ENCODE assay signal across 16 cellular contexts in the genomic region with DNA sequence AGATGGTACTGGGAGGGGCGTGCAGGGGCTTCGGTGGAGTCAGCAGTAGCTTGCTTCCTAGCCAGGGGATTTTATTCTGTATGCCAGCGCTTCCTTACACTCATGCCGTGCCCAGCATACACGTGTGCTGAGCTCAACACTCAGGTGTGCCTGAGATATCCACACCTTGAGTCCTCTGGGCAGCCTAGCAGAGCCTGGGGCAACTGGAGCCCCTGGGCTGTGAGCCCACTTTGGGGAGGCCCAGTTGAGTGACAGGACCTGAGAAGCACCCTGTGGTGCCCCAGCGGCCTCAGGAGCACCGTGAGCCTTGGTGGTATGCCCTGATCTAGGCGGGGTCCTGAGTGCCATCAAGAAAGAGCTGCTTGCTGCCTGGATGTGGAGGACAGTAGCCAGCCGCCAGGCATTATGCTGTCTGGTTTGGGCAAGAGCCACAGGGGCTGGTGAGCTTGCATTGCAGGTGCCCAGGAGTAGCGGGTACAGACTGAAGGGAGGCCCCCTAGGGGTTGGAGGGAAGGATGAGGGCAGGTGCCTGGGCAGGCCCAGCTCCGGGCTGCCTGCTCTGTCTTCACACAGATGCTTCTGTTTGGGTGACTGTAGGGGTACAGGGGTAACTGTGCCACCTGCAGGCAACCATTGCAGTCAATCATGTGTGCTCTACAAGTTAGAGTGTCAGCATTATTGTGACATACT. TPM values are rescaled to one million over a fixed set of nuclear protein-coding genes. Genes with fewer than 3 reads are reported as not detected.
DNase-seq lines count a peak whose midpoint lies in the region; ATAC-seq and FAIRE-seq lines count a peak whose summit lies in the region.
"Had no signal": no experiment of that assay in that cellular context is flagged by ENCODE, and none has a peak within 500 bp of the region (broad histone marks: within the 10 kb centered on the region; RNA-seq: fewer than 3 reads in every experiment).

No MANE protein-coding gene starts in this region.

- H3K27me3 Mint-ChIP-seq in activated CD4-positive, alpha-beta T cell treated with anti-CD3 and anti-CD28 coated beads, Interleukin-2, amount 10 ng/mL, durations not matched to agents 24 days and 14 days: no peaks in the 10 kb centered on the region
- no peaks in the 10 kb centered on the region for H3K27me3 Mint-ChIP-seq in activated naive CD8-positive, alpha-beta T cell treated with anti-CD3 and anti-CD28 coated beads, Interleukin-2, amount 50 U/mL, for 24 hours
- H3K27me3 Mint-ChIP-seq: stimulated activated naive CD8-positive, alpha-beta T cell treated with anti-CD3 and anti-CD28 coated beads, Interleukin-15, Interleukin-2, amounts not matched to agents 100 ng/mL and 50 ng/mL, for 24 hours had no signal

- no peaks in the 10 kb centered on the region for H3K27me3 ChIP-seq in small intestine (ENCODE audit: control insufficient read depth in 2 of 2, insufficient read depth in 2 of 2, low read length in 2 of 2)

- H3K9me3 ChIP-seq in small intestine (ENCODE audit: control insufficient read depth, low read depth): no peaks in the 10 kb centered on the region

- no peaks in the 10 kb centered on the region for H3K9me3 Mint-ChIP-seq in activated CD4-positive, alpha-beta T cell treated with anti-CD3 and anti-CD28 coated beads, Interleukin-2, amount 10 ng/mL, durations not matched to agents 24 days and 14 days
- H3K9me3 Mint-ChIP-seq in activated naive CD8-positive, alpha-beta T cell treated with anti-CD3 and anti-CD28 coated beads, Interleukin-2, amount 50 U/mL, for 24 hours: no peaks in the 10 kb centered on the region
- H3K9me3 Mint-ChIP-seq: activated T-helper 1 cell treated with anti-CD3 and anti-CD28 coated beads, Interleukin-12 subunit alpha, Interleukin-12 subunit beta, Interleukin-2, Interleukin-4 antibody, amounts not matched to agents 30 ng/mL and 10 ng/mL and 1 ng/mL, durations not matched to agents 14 hours and 24 hours and 36 hours; stimulated activated naive CD8-positive, alpha-beta T cell treated with anti-CD3 and anti-CD28 coated beads, Interleukin-15, Interleukin-2, amounts not matched to agents 100 ng/mL and 50 ng/mL, for 24 hours had no signal

- no peak for FAIRE-seq in small intestine (lab: Jason Lieb, UNC)

- H3K36me3 ChIP-seq in small intestine (ENCODE audit: control insufficient read depth in 2 of 2, insufficient read depth in 2 of 2, low read length in 2 of 2): no peaks in the 10 kb centered on the region

- no peak overlapping the region for H3K4me3 Mint-ChIP-seq in activated CD4-positive, alpha-beta T cell treated with anti-CD3 and anti-CD28 coated beads, Interleukin-2, amount 10 ng/mL, durations not matched to agents 24 days and 14 days
- H3K4me3 Mint-ChIP-seq in activated naive CD8-positive, alpha-beta T cell treated with anti-CD3 and anti-CD28 coated beads, Interleukin-2, amount 50 U/mL, for 24 hours: no peak overlapping the region
- H3K4me3 Mint-ChIP-seq: activated T-helper 1 cell treated with anti-CD3 and anti-CD28 coated beads, Interleukin-12 subunit alpha, Interleukin-12 subunit beta, Interleukin-2, Interleukin-4 antibody, amounts not matched to agents 30 ng/mL and 10 ng/mL and 1 ng/mL, durations not matched to agents 14 hours and 24 hours and 36 hours; stimulated activated naive CD8-positive, alpha-beta T cell treated with anti-CD3 and anti-CD28 coated beads, Interleukin-15, Interleukin-2, amounts not matched to agents 100 ng/mL and 50 ng/mL, for 24 hours had no signal

- no peak overlapping the region for H3K27ac Mint-ChIP-seq in activated CD4-positive, alpha-beta T cell treated with anti-CD3 and anti-CD28 coated beads, Interleukin-2, amount 10 ng/mL, durations not matched to agents 24 days and 14 days
- no peak overlapping the region for H3K27ac Mint-ChIP-seq in activated naive CD8-positive, alpha-beta T cell treated with anti-CD3 and anti-CD28 coated beads, Interleukin-2, amount 50 U/mL, for 24 hours
- H3K27ac Mint-ChIP-seq: activated T-helper 1 cell treated with anti-CD3 and anti-CD28 coated beads, Interleukin-12 subunit alpha, Interleukin-12 subunit beta, Interleukin-2, Interleukin-4 antibody, amounts not matched to agents 30 ng/mL and 10 ng/mL and 1 ng/mL, durations not matched to agents 14 hours and 24 hours and 36 hours; stimulated activated naive CD8-positive, alpha-beta T cell treated with anti-CD3 and anti-CD28 coated beads, Interleukin-15, Interleukin-2, amounts not matched to agents 100 ng/mL and 50 ng/mL, for 24 hours had no signal

- peak; percentile 53 for ATAC-seq in HG03439 (IDR thresholded peaks at IDR 0.05; ENCODE audit: unreplicated experiment)
- ATAC-seq in activated naive CD8-positive, alpha-beta T cell treated with anti-CD3 and anti-CD28 coated beads, Interleukin-2, amount 50 U/mL, for 24 hours: peak; percentile 79

- peak; percentile 60 for DNase-seq in activated CD4-positive, alpha-beta T cell treated with anti-CD3 and anti-CD28 coated beads, Interleukin-2, amount 10 ng/mL, durations not matched to agents 24 days and 14 days
- DNase-seq in activated CD4-positive, alpha-beta T cell treated with anti-CD3 and anti-CD28 coated beads for 1 hour: no peak
- DNase-seq in activated naive CD8-positive, alpha-beta T cell treated with anti-CD3 and anti-CD28 coated beads, Interleukin-2, amount 50 U/mL, for 24 hours: no peak
- DNase-seq in small intestine (peak; percentile 14), GDM1 (lab: John Stamatoyannopoulos, UW) (no peak), HuH-7 (ENCODE audit: low spot score) (no peak), SHP77 treated with DMSO at 0.1 percent for 48 hours (lab: John Stamatoyannopoulos, UW) (no peak)
- DNase-seq: mesendoderm, NCI-H2107 had no signal

- H3K36me3 Mint-ChIP-seq in activated CD4-positive, alpha-beta T cell treated with anti-CD3 and anti-CD28 coated beads, Interleukin-2, amount 10 ng/mL, durations not matched to agents 24 days and 14 days (ENCODE audit: low read depth): no peaks in the 10 kb centered on the region
- H3K36me3 Mint-ChIP-seq in activated naive CD8-positive, alpha-beta T cell treated with anti-CD3 and anti-CD28 coated beads, Interleukin-2, amount 50 U/mL, for 24 hours (ENCODE audit: low read depth): no peaks in the 10 kb centered on the region

- H3K4me3 ChIP-seq in small intestine (ENCODE audit: low read depth in 1 of 2, low read length in 2 of 2): no peak overlapping the region
- H3K4me3 ChIP-seq: coronary artery, skin epidermis had no signal

- intact Hi-C loops in activated CD4-positive, alpha-beta T cell treated with anti-CD3 and anti-CD28 coated beads, Interleukin-2, amount 10 ng/mL, durations not matched to agents 24 days and 14 days (cut with micrococcal nuclease): no loop called here

- 67 to 77% (median 70%) methylated on average over 11 of the region's 11 CpGs for WGBS in small intestine, 3 donors

- no peaks in the 10 kb centered on the region for H3K4me1 Mint-ChIP-seq in activated CD4-positive, alpha-beta T cell treated with anti-CD3 and anti-CD28 coated beads, Interleukin-2, amount 10 ng/mL, durations not matched to agents 24 days and 14 days
- H3K4me1 Mint-ChIP-seq in activated naive CD8-positive, alpha-beta T cell treated with anti-CD3 and anti-CD28 coated beads, Interleukin-2, amount 50 U/mL, for 24 hours: no peaks in the 10 kb centered on the region

- no peaks in the 10 kb centered on the region for H3K4me1 ChIP-seq in small intestine (ENCODE audit: control insufficient read depth in 2 of 2, insufficient read depth in 1 of 2, low read depth in 1 of 2, low read length in 1 of 2)

- no peak overlapping the region for H3K27ac ChIP-seq in small intestine (ENCODE audit: low read depth in 1 of 2, low read length in 1 of 2)
- H3K27ac ChIP-seq: coronary artery, skin epidermis had no signal

RNA-seq across cellular contexts. Expression of gene BNIP1, which starts 42.9 kb away (rescaled TPM):
- total RNA-seq in activated CD4-positive, alpha-beta T cell treated with anti-CD3 and anti-CD28 coated beads, Interleukin-2, amount 10 ng/mL, durations not matched to agents 24 days and 14 days: 20.9 and 26.5 TPM in 2 replicates
- 10 to 100 TPM; 14.5 to 16.8 (median 15.4) TPM for polyA plus RNA-seq in small intestine

RNA-seq across cellular contexts. Expression of gene NKX2-5, which starts 47.8 kb away (rescaled TPM):
- total RNA-seq in activated CD4-positive, alpha-beta T cell treated with anti-CD3 and anti-CD28 coated beads, Interleukin-2, amount 10 ng/mL, durations not matched to agents 24 days and 14 days: not detected in 2 replicates
- polyA plus RNA-seq in small intestine: 1 to 10 TPM in 1 of 3 donors, under 1 TPM in 1, not detected in 1; 0.03 to 3.5 TPM
- total RNA-seq: activated T-helper 1 cell treated with anti-CD3 and anti-CD28 coated beads, Interleukin-12 subunit alpha, Interleukin-12 subunit beta, Interleukin-2, Interleukin-4 antibody, amounts not matched to agents 30 ng/mL and 10 ng/mL and 1 ng/mL, durations not matched to agents 14 hours and 24 hours and 36 hours; glomerular endothelial cell; T-helper 1 cell treated with Interleukin-12 subunit alpha and Interleukin-12 subunit beta and Interleukin-4 antibody, amounts not matched to agents 30 ng/mL and 1 ng/mL, for 36 hours had no signal

Comparison
In these comparisons a context has a peak if more than half of its experiments do, and no peak if none do; other contexts are left out.
1. DNase-seq: peak in activated CD4-positive, alpha-beta T cell treated with anti-CD3 and anti-CD28 coated beads, Interleukin-2, amount 10 ng/mL, durations not matched to agents 24 days and 14 days (single experiment) and small intestine (single experiment); none in activated CD4-positive, alpha-beta T cell treated with anti-CD3 and anti-CD28 coated beads for 1 hour (single experiment), activated naive CD8-positive, alpha-beta T cell treated with anti-CD3 and anti-CD28 coated beads, Interleukin-2, amount 50 U/mL, for 24 hours (single experiment), GDM1 (single experiment), HuH-7 (single experiment) and SHP77 treated with DMSO at 0.1 percent for 48 hours (single experiment).